Comparison of ENCODE assay signal across 27 cellular contexts in the genomic region with DNA sequence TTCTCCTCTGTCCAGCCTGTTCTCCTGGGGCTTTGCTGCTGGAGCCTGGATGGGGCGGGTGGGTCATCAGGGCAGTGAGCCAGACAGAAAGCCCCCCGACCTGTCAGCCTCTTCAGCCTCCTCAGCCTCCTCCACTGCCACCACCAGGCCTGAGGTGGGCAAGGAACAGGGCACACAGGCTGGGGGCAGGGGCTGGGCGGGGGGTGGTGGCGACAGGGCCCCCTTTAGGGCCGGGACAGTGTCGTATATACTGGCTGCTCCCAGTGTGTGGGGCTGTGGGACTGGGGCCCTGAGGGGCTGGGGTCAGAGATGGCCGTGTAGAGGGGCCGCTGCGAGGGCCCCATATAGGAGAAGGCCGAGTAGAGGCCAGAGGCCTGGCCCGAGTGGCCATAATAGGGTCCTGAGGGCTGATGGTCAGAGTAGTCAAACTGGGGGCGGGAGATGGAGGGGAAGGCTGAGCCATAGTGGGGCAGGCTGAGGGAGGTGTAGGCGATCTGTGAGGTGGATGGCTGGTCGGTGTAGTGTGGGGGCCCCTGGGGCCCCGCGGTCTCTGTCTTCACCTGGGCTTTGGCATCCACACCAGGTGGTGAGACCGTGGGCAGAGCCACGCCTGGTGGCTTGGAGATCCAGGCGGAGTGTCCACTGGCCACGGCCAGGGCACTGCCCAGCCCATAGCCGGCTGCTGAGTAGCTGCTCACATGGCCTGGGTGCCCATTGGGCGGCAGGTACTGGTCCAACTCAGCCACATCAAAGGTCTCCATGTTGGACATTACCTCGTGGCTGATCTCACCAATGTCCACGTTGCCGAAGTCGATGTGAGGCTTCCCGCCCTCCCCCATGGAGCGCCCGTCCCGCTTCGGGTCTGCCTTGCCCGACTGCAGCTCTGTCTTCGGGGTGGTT. TPM values are rescaled to one million over a fixed set of nuclear protein-coding genes. Genes with fewer than 3 reads are reported as not detected.
"Had no signal": no experiment of that assay in that cellular context is flagged by ENCODE, and none has a peak within 500 bp of the region (broad histone marks: within the 10 kb centered on the region; RNA-seq: fewer than 3 reads in every experiment).

No MANE protein-coding gene starts in this region.

- H3K4me1 ChIP-seq: lower lobe of right lung, parathyroid adenoma, right atrium auricular region, spleen had no signal

- DNase-seq: activated CD4-positive, alpha-beta T cell treated with anti-CD3 and anti-CD28 coated beads for 36 hours; activated CD4-positive, CD25-positive, alpha-beta regulatory T cell; activated CD8-positive, alpha-beta memory T cell treated with anti-CD3 and anti-CD28 coated beads, Interleukin-2, amount 10 ng/mL, durations not matched to agents 7 days and 5 days; activated CD8-positive, alpha-beta T cell treated with anti-CD3 and anti-CD28 coated beads, Interleukin-2, amount 10 ng/mL, durations not matched to agents 7 days and 5 days; activated naive CD4-positive, alpha-beta T cell; activated T-cell treated with anti-CD3 and anti-CD28 coated beads for 4 hours; activated T-cell treated with anti-CD3 and anti-CD28 coated beads, Interleukin-2, amount 50 U/mL, for 72 hours; cerebellar nuclear complex; foreskin fibroblast; heart left ventricle; lower lobe of right lung; mucosa of descending colon; spleen; stimulated activated naive CD4-positive, alpha-beta T cell treated with Interleukin-2 at 50 U/mL for 16 hours had no signal

- H3K9me3 ChIP-seq: heart left ventricle, lower lobe of right lung, mucosa of descending colon, right atrium auricular region, spleen, thoracic aorta had no signal

- H3K4me3 ChIP-seq: coronary artery, heart left ventricle, lower lobe of right lung, mucosa of descending colon, right atrium auricular region, spleen, thoracic aorta had no signal

- H3K27ac ChIP-seq: coronary artery, heart left ventricle, lower lobe of right lung, parathyroid adenoma, right atrium auricular region, spleen, thoracic aorta had no signal

- H3K27me3 ChIP-seq: heart left ventricle, right atrium auricular region, spleen had no signal

- ATAC-seq: activated CD4-positive, alpha-beta T cell treated with anti-CD3 and anti-CD28 coated beads for 36 hours; activated CD8-positive, alpha-beta memory T cell treated with anti-CD3 and anti-CD28 coated beads, Interleukin-2, amount 10 ng/mL, durations not matched to agents 7 days and 5 days; activated CD8-positive, alpha-beta T cell treated with anti-CD3 and anti-CD28 coated beads, Interleukin-2, amount 10 ng/mL, durations not matched to agents 7 days and 5 days; activated naive CD4-positive, alpha-beta T cell treated with anti-CD3 and anti-CD28 coated beads, Interleukin-2, amount 50 U/mL, for 72 hours; activated T-cell treated with anti-CD3 and anti-CD28 coated beads, Interleukin-2, amount 50 U/mL, for 72 hours; left lobe of liver; mucosa of descending colon had no signal

- H3K36me3 ChIP-seq: thoracic aorta had no signal

RNA-seq across cellular contexts. Expression of a gene that starts 10.8 kb away (rescaled TPM):
- total RNA-seq: activated CD4-positive, alpha-beta T cell treated with anti-CD3 and anti-CD28 coated beads for 36 hours; activated CD8-positive, alpha-beta memory T cell treated with anti-CD3 and anti-CD28 coated beads, Interleukin-2, amount 10 ng/mL, durations not matched to agents 7 days and 5 days; activated CD8-positive, alpha-beta T cell treated with anti-CD3 and anti-CD28 coated beads, Interleukin-2, amount 10 ng/mL, durations not matched to agents 7 days and 5 days; activated naive CD4-positive, alpha-beta T cell treated with anti-CD3 and anti-CD28 coated beads, Interleukin-2, amount 50 U/mL, for 72 hours; activated T-cell treated with anti-CD3 and anti-CD28 coated beads, Interleukin-2, amount 50 U/mL, for 72 hours; endothelial cell of umbilical vein; kidney epithelial cell; lower lobe of right lung; mesenteric fat pad; myocyte; natural killer cell treated with Interleukin-12 subunit alpha and Interleukin-12 subunit beta and Interleukin-15 and Interleukin-18, amount 100 ng/mL, for 72 hours; pulmonary artery endothelial cell; T-helper 1 cell treated with Interleukin-12 subunit alpha and Interleukin-12 subunit beta and Interleukin-4 antibody, amounts not matched to agents 30 ng/mL and 1 ng/mL, for 36 hours had no signal
- polyA plus RNA-seq: endothelial cell of umbilical vein had no signal

RNA-seq across cellular contexts. Expression of a gene that starts 20.1 kb away (rescaled TPM):
- total RNA-seq: activated CD8-positive, alpha-beta T cell treated with anti-CD3 and anti-CD28 coated beads, Interleukin-2, amount 10 ng/mL, durations not matched to agents 7 days and 5 days; activated naive CD4-positive, alpha-beta T cell treated with anti-CD3 and anti-CD28 coated beads, Interleukin-2, amount 50 U/mL, for 72 hours; kidney epithelial cell; mesenteric fat pad; mucosa of descending colon; spleen; T-helper 1 cell treated with Interleukin-12 subunit alpha and Interleukin-12 subunit beta and Interleukin-4 antibody, amounts not matched to agents 30 ng/mL and 1 ng/mL, for 36 hours; thoracic aorta had no signal
